ENCODE assay signal across 18 cellular contexts in the genomic region with DNA sequence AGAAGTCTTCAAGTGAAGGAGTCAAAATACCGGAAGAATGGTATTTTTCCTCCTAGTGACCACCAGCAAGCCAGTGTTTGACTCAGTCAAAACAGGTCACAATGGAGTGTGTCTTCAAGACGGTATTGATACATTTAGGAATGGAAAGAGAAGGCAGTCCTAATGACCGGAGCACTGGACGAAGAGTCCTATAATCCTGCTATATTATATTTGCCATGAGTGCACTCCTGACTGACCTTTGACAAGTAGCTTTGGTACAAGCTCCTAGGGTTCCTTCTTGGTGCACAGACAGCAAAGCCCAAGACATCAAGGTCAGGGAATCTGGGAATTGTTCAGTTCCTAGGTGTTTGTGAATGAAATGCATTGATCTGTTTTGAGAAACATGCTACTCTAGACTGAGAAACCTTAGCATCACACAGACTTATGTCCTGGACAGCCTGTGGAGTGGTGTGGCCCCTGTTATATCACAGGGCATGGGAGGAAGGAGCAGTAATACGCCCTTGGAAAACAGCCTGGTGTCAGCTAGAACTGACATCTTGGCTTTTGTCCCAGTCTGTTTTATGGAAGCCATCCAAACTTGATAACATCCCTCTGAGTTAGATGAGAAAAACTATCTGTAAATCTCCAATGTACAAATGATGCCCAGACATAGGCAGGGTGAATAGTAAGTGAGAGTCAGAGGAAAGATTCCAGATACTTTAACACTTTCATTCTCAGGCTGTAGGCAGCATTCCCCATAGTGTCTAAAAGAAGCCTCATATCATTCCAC. TPM values are rescaled to one million over a fixed set of nuclear protein-coding genes. Genes with fewer than 3 reads are reported as not detected.
DNase-seq lines count a peak whose midpoint lies in the region; ATAC-seq and TF ChIP-seq lines count a peak whose summit lies in the region.
"Had no signal": no experiment of that assay in that cellular context is flagged by ENCODE, and none has a peak within 500 bp of the region (broad histone marks: within the 10 kb centered on the region; RNA-seq: fewer than 3 reads in every experiment).

No MANE protein-coding gene starts in this region.

- POLR2A ChIA-PET in SK-N-SH (lab: Yijun Ruan, JAX) = interaction anchor here (2.6 kb wide), 1 partner anchor 12 kb away, joined by 8 read pairs; no protein-coding TSS in a partner anchor
- POLR2A ChIA-PET in CD4-positive, alpha-beta T cell (lab: Charles Lee) = no interaction called here

- H3K4me1 Mint-ChIP-seq in CD4-positive, alpha-beta T cell (ENCODE audit: low read depth) = no peaks in the 10 kb centered on the region

- H3K4me1 ChIP-seq in cardiac muscle cell (ENCODE audit: low read depth) (peaks cover 6% of the 10 kb centered on the region), left ventricle myocardium inferior (peaks cover 7% of the 10 kb centered on the region), SK-N-SH (ENCODE audit: control insufficient read depth in 1 of 2, insufficient read depth in 2 of 2, low read depth in 1 of 2, low read length in 1 of 2) (peaks cover 13 to 37% of the 10 kb centered on the region in 2 experiments; a peak in 3 of 4 replicates), right cardiac atrium (ENCODE audit: control insufficient read depth, insufficient read depth, low read length) (peaks cover 6% of the 10 kb centered on the region), upper lobe of right lung (peaks cover 10% of the 10 kb centered on the region), upper lobe of left lung (peaks cover 0 to 13% (median 8%) of the 10 kb centered on the region in 4 donors)

- H3K27ac ChIP-seq in cardiac muscle cell (no peak overlapping the region), left ventricle myocardium inferior (replicated peaks) (no peak overlapping the region), SK-N-SH (ENCODE audit: low read depth in 2 of 2, low read length in 1 of 2) (peak overlapping the region; percentile 31 to 79; a peak in 3 of 4 replicates), right cardiac atrium (ENCODE audit: low read length) (no peak overlapping the region), upper lobe of right lung (no peak overlapping the region), upper lobe of left lung (no peak overlapping the region)
- H3K27ac ChIP-seq in CD4-positive, alpha-beta T cell (ENCODE audit: low read depth, low read length) = no peak overlapping the region
- H3K27ac ChIP-seq: parathyroid adenoma, thoracic aorta had no signal

- H3K36me3 ChIP-seq in cardiac muscle cell (no peaks in the 10 kb centered on the region), left ventricle myocardium inferior (no peaks in the 10 kb centered on the region), SK-N-SH (replicated peaks in 1 of 2; ENCODE audit: control insufficient read depth in 1 of 2, insufficient read depth in 2 of 2, low read length in 1 of 2) (no peaks in the 10 kb centered on the region), upper lobe of right lung (no peaks in the 10 kb centered on the region), upper lobe of left lung (no peaks in the 10 kb centered on the region)
- H3K36me3 ChIP-seq: thoracic aorta had no signal

- no peaks in the 10 kb centered on the region for H3K36me3 Mint-ChIP-seq in CD4-positive, alpha-beta T cell (ENCODE audit: low read depth)

- no peak overlapping the region for H3K27ac Mint-ChIP-seq in CD4-positive, alpha-beta T cell
- H3K27ac Mint-ChIP-seq: activated naive CD8-positive, alpha-beta T cell treated with anti-CD3 and anti-CD28 coated beads, Interleukin-2, amount 50 U/mL, for 24 hours; dendritic cell treated with granulocyte-macrophage colony-stimulating factor and Interleukin-4, amounts not matched to agents 40 ng/mL and 50 ng/mL, for 4 days had no signal

- H3K9me3 ChIP-seq in cardiac muscle cell (ENCODE audit: low read depth) (no peaks in the 10 kb centered on the region), left ventricle myocardium inferior (replicated peaks) (no peaks in the 10 kb centered on the region), SK-N-SH (no peaks in the 10 kb centered on the region), right cardiac atrium (ENCODE audit: control insufficient read depth, low read length) (no peaks in the 10 kb centered on the region), upper lobe of right lung (no peaks in the 10 kb centered on the region), upper lobe of left lung (no peaks in the 10 kb centered on the region)
- no peaks in the 10 kb centered on the region for H3K9me3 ChIP-seq in CD4-positive, alpha-beta T cell (ENCODE audit: control insufficient read depth, low read length)
- H3K9me3 ChIP-seq: thoracic aorta had no signal

- peak; percentile 71 to 93; a peak in 3 of 4 replicates for TF ChIP-seq EP300 in SK-N-SH (IDR thresholded peaks at IDR 0.05; ENCODE audit: borderline replicate concordance in 1 of 2, low read depth in 1 of 2, low read length in 1 of 2)
- no peak for TF ChIP-seq EP300 in upper lobe of left lung (IDR thresholded peaks at IDR 0.05)

- no peaks in the 10 kb centered on the region for H3K9me3 Mint-ChIP-seq in CD4-positive, alpha-beta T cell
- H3K9me3 Mint-ChIP-seq: activated naive CD8-positive, alpha-beta T cell treated with anti-CD3 and anti-CD28 coated beads, Interleukin-2, amount 50 U/mL, for 24 hours; dendritic cell treated with granulocyte-macrophage colony-stimulating factor and Interleukin-4, amounts not matched to agents 40 ng/mL and 50 ng/mL, for 4 days had no signal

- H4K20me1 ChIP-seq in SK-N-SH (ENCODE audit: insufficient read depth) = no peaks in the 10 kb centered on the region

- peak; percentile 53 for TF ChIP-seq RAD21 in SK-N-SH (IDR thresholded peaks at IDR 0.05; ENCODE audit: low read length)

- peak; percentile 9 to 42 for DNase-seq in cardiac muscle cell (ENCODE audit: low read depth in 1 of 2, low spot score in 1 of 2)
- DNase-seq in left ventricle myocardium inferior = no peak
- peak; percentile 70 for DNase-seq in SK-N-SH
- DNase-seq in right cardiac atrium = no peak
- no peak for DNase-seq in upper lobe of right lung
- DNase-seq in upper lobe of left lung = no peak
- DNase-seq in CD4-positive, alpha-beta T cell = no peak
- DNase-seq: activated naive CD8-positive, alpha-beta T cell treated with anti-CD3 and anti-CD28 coated beads, Interleukin-2, amount 50 U/mL, for 24 hours; activated T-cell treated with anti-CD3 and anti-CD28 coated beads, Interleukin-2, amount 50 U/mL, for 1 hour; Calu3 had no signal

- H3F3A ChIP-seq in SK-N-SH (replicated peaks; ENCODE audit: insufficient read depth) = no peaks in the 10 kb centered on the region

- WGBS in SK-N-SH (ENCODE audit: low lambda C conversion rate) = 60% methylated on average over 5 of the region's 5 CpGs
- WGBS in right cardiac atrium = 67% methylated on average over 5 of the region's 5 CpGs
- 52 to 61% methylated on average over 5 of the region's 5 CpGs for WGBS in upper lobe of left lung, 2 donors

- peaks cover under 1% of the 10 kb centered on the region for H3K27me3 Mint-ChIP-seq in CD4-positive, alpha-beta T cell
- H3K27me3 Mint-ChIP-seq: activated naive CD8-positive, alpha-beta T cell treated with anti-CD3 and anti-CD28 coated beads, Interleukin-2, amount 50 U/mL, for 24 hours; dendritic cell treated with granulocyte-macrophage colony-stimulating factor and Interleukin-4, amounts not matched to agents 40 ng/mL and 50 ng/mL, for 4 days had no signal

- TF ChIP-seq CTCF in cardiac muscle cell (IDR thresholded peaks at IDR 0.05; ENCODE audit: low read depth, low read length) (no peak), left ventricle myocardium inferior (IDR thresholded peaks at IDR 0.05; ENCODE audit: borderline replicate concordance) (no peak), SK-N-SH (IDR thresholded peaks at IDR 0.05) (no peak), upper lobe of right lung (IDR thresholded peaks at IDR 0.05) (no peak), upper lobe of left lung (IDR thresholded peaks at IDR 0.05) (no peak)
- no peak for TF ChIP-seq CTCF in CD4-positive, alpha-beta T cell (IDR thresholded peaks at IDR 0.05)

- ATAC-seq in right cardiac atrium = peak; percentile 72 to 88
- ATAC-seq in upper lobe of right lung = peak; percentile 63
- no peak for ATAC-seq in upper lobe of left lung (ENCODE audit: low FRiP score in 2 of 2)
- ATAC-seq in CD4-positive, alpha-beta T cell (ENCODE audit: poor library complexity) = no peak
- no peak for ATAC-seq in HG03342 (IDR thresholded peaks at IDR 0.05; ENCODE audit: unreplicated experiment)
- ATAC-seq: activated CD4-positive, CD25-positive, alpha-beta regulatory T cell treated with anti-CD3 and anti-CD28 coated beads, Interleukin-2, amount 50 U/mL, for 24 hours; activated naive CD8-positive, alpha-beta T cell treated with anti-CD3 and anti-CD28 coated beads, Interleukin-2, amount 50 U/mL, for 24 hours; K562 had no signal

- no peaks in the 10 kb centered on the region for H3K79me2 ChIP-seq in SK-N-SH (ENCODE audit: insufficient read depth)
- H3K79me2 ChIP-seq: parathyroid adenoma had no signal

- no peak overlapping the region for H3K4me3 ChIP-seq in cardiac muscle cell
- no peak overlapping the region for H3K4me3 ChIP-seq in left ventricle myocardium inferior
- no peak overlapping the region for H3K4me3 ChIP-seq in SK-N-SH (ENCODE audit: low read depth in 2 of 2, low read length in 1 of 2)
- no peak overlapping the region for H3K4me3 ChIP-seq in right cardiac atrium (ENCODE audit: low read length)
- H3K4me3 ChIP-seq in upper lobe of right lung = no peak overlapping the region
- H3K4me3 ChIP-seq in upper lobe of left lung = no peak overlapping the region
- H3K4me3 ChIP-seq: K562, thoracic aorta had no signal

- no peak overlapping the region for H3K9ac ChIP-seq in SK-N-SH
- H3K9ac ChIP-seq: parathyroid adenoma had no signal

- intact Hi-C loops in left ventricle myocardium inferior (cut with micrococcal nuclease) = no loop called here
- intact Hi-C loops in right cardiac atrium (cut with DNase I) = no loop called here
- intact Hi-C loops in upper lobe of right lung (cut with DNase I) = no loop called here
- intact Hi-C loops in CD4-positive, alpha-beta T cell (cut with DNase I, micrococcal nuclease) = no loop called here

- H2AFZ ChIP-seq in SK-N-SH (ENCODE audit: low read depth) = no peak overlapping the region
- H2AFZ ChIP-seq: parathyroid adenoma had no signal

- no peaks in the 10 kb centered on the region for H3K9me2 ChIP-seq in SK-N-SH

- CTCF ChIA-PET in SK-N-SH (lab: Yijun Ruan, JAX) = interaction anchor here (1.3 to 2.5 kb wide), 5 partner anchors 12 to 163 kb away, joined by 3 to 8 read pairs (median 5); no protein-coding TSS in a partner anchor
- CTCF ChIA-PET in CD4-positive, alpha-beta T cell (lab: Charles Lee) = no interaction called here

- H3K4me3 Mint-ChIP-seq in CD4-positive, alpha-beta T cell = no peak overlapping the region
- H3K4me3 Mint-ChIP-seq: activated naive CD8-positive, alpha-beta T cell treated with anti-CD3 and anti-CD28 coated beads, Interleukin-2, amount 50 U/mL, for 24 hours; dendritic cell treated with granulocyte-macrophage colony-stimulating factor and Interleukin-4, amounts not matched to agents 40 ng/mL and 50 ng/mL, for 4 days had no signal

- H3K27me3 ChIP-seq in cardiac muscle cell = no peaks in the 10 kb centered on the region
- no peaks in the 10 kb centered on the region for H3K27me3 ChIP-seq in left ventricle myocardium inferior (ENCODE audit: low read depth)
- H3K27me3 ChIP-seq in SK-N-SH (ENCODE audit: insufficient read depth) = no peaks in the 10 kb centered on the region
- no peaks in the 10 kb centered on the region for H3K27me3 ChIP-seq in right cardiac atrium (ENCODE audit: control insufficient read depth, insufficient read depth)
- H3K27me3 ChIP-seq in upper lobe of right lung = no peaks in the 10 kb centered on the region
- H3K27me3 ChIP-seq in upper lobe of left lung = no peaks in the 10 kb centered on the region
- no peaks in the 10 kb centered on the region for H3K27me3 ChIP-seq in CD4-positive, alpha-beta T cell (ENCODE audit: control insufficient read depth, insufficient read depth, low read length)

- no peak for TF ChIP-seq POLR2A in upper lobe of left lung (IDR thresholded peaks at IDR 0.05)

- no peak overlapping the region for H3K4me2 ChIP-seq in SK-N-SH

RNA-seq across cellular contexts. Expression of a gene that starts 18.5 kb away (rescaled TPM):
- total RNA-seq in cardiac muscle cell = not detected in 2 replicates
- polyA plus RNA-seq in cardiac muscle cell = not detected in 2 replicates
- total RNA-seq in left ventricle myocardium inferior = not detected
- 0.02 TPM in 1 of 2 replicates, not detected in the other for polyA plus RNA-seq in SK-N-SH (2012; rRNA removed)
- 0.01 and 0.04 TPM in 2 replicates for polyA plus RNA-seq in SK-N-SH (2012; cell fraction: cytosol; rRNA removed)
- 0.06 TPM in 1 of 2 replicates, not detected in the other for polyA plus RNA-seq in SK-N-SH (2012; cell fraction: nucleus; rRNA removed)
- not detected for total RNA-seq in right cardiac atrium
- not detected for polyA plus RNA-seq in right cardiac atrium
- not detected for total RNA-seq in upper lobe of right lung
- not detected for total RNA-seq in upper lobe of left lung
- not detected for total RNA-seq in CD4-positive, alpha-beta T cell
- total RNA-seq: Calu3, fibroblast of villous mesenchyme, H4, K562, thoracic aorta had no signal
- polyA plus RNA-seq: K562 had no signal

Comparison
In these comparisons a context has a peak if more than half of its experiments do, and no peak if none do; other contexts are left out.
1. DNase-seq: peak in cardiac muscle cell (2 of 2) and SK-N-SH (single experiment); none in left ventricle myocardium inferior (single experiment), right cardiac atrium (0 of 3), upper lobe of right lung (single experiment), upper lobe of left lung (0 of 2) and CD4-positive, alpha-beta T cell (0 of 10).
2. H3K27ac ChIP-seq: peak in SK-N-SH (2 of 2); none in cardiac muscle cell (single experiment), left ventricle myocardium inferior (single experiment), right cardiac atrium (single experiment), upper lobe of right lung (single experiment), upper lobe of left lung (0 of 4) and CD4-positive, alpha-beta T cell (single experiment).
3. ATAC-seq: peak in right cardiac atrium (2 of 2) and upper lobe of right lung (single experiment); none in upper lobe of left lung (0 of 2), CD4-positive, alpha-beta T cell (single experiment) and HG03342 (single experiment).